20 cellular contexts compared by ENCODE assay signal in the genomic region with DNA sequence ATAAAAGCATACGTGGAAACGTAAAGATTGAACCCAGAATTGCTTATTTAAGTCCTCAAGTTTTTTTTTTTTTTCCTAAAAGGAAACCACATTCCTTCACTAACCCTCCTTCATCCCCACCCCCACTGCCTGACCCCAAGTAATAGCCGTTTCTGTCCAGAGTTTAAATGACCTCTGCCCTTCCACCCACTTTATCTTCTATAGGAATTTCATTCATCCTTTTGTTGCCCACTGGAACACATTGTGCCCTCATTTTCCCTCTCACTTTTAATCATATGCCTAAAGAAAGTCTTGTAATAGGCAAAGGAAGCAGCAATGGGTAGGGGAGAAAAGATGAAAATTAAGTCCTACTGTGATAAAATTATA.
"Had no signal": no experiment of that assay in that cellular context is flagged by ENCODE, and none has a peak within 500 bp of the region (broad histone marks: within the 10 kb centered on the region; RNA-seq: fewer than 3 reads in every experiment).

No MANE protein-coding gene starts in this region.

- H3K9me3 Mint-ChIP-seq: activated naive CD8-positive, alpha-beta T cell treated with anti-CD3 and anti-CD28 coated beads, Interleukin-2, amount 10 ng/mL, durations not matched to agents 7 days and 5 days; activated T-helper 1 cell treated with anti-CD3 and anti-CD28 coated beads, Interleukin-12 subunit alpha, Interleukin-12 subunit beta, Interleukin-2, Interleukin-4 antibody, amounts not matched to agents 30 ng/mL and 10 ng/mL and 1 ng/mL, durations not matched to agents 14 hours and 24 hours and 36 hours; natural killer cell treated with Interleukin-12 subunit alpha and Interleukin-12 subunit beta and Interleukin-15 and Interleukin-18, amount 100 ng/mL, for 72 hours had no signal

- H3K27me3 Mint-ChIP-seq: activated naive CD8-positive, alpha-beta T cell treated with anti-CD3 and anti-CD28 coated beads, Interleukin-2, amount 10 ng/mL, durations not matched to agents 7 days and 5 days had no signal

- H3K4me3 ChIP-seq: dorsolateral prefrontal cortex, esophagus squamous epithelium, pancreas, sigmoid colon, thoracic aorta had no signal

- H3K9me3 ChIP-seq: esophagus squamous epithelium, pancreas, sigmoid colon, thoracic aorta had no signal

- ATAC-seq: left ventricle myocardium superior; natural killer cell treated with Interleukin-12 subunit alpha and Interleukin-12 subunit beta and Interleukin-15 and Interleukin-18, amount 100 ng/mL, for 72 hours; pancreas had no signal

- H3K27ac ChIP-seq: dorsolateral prefrontal cortex, esophagus squamous epithelium, pancreas, sigmoid colon, thoracic aorta had no signal

- H3K36me3 Mint-ChIP-seq: activated naive CD8-positive, alpha-beta T cell treated with anti-CD3 and anti-CD28 coated beads, Interleukin-2, amount 10 ng/mL, durations not matched to agents 7 days and 5 days; natural killer cell treated with Interleukin-12 subunit alpha and Interleukin-12 subunit beta and Interleukin-15 and Interleukin-18, amount 100 ng/mL, for 72 hours had no signal

- H3K4me1 Mint-ChIP-seq: activated naive CD8-positive, alpha-beta T cell treated with anti-CD3 and anti-CD28 coated beads, Interleukin-2, amount 10 ng/mL, durations not matched to agents 7 days and 5 days had no signal

- H3K36me3 ChIP-seq: esophagus squamous epithelium, pancreas, sigmoid colon, thoracic aorta had no signal

- DNase-seq: activated CD4-positive, alpha-beta T cell treated with anti-CD3 and anti-CD28 coated beads, Interleukin-2, amount 50 U/mL, for 1 hour; activated CD8-positive, alpha-beta memory T cell treated with anti-CD3 and anti-CD28 coated beads for 24 hours; activated naive CD4-positive, alpha-beta T cell; activated naive CD8-positive, alpha-beta T cell treated with anti-CD3 and anti-CD28 coated beads, Interleukin-2, amount 10 ng/mL, durations not matched to agents 7 days and 5 days; aorta; dorsolateral prefrontal cortex; esophagus squamous epithelium; glutamatergic neuron; hypothalamus; kidney glomerular epithelial cell; left ventricle myocardium superior; mesendoderm; pancreas; sigmoid colon; stimulated activated CD4-positive, alpha-beta T cell treated with anti-CD3 and anti-CD28 coated beads, Interleukin-12 subunit alpha, Interleukin-12 subunit beta, amount 100 ng/mL, for 4 hours; stimulated activated CD4-positive, alpha-beta T cell treated with anti-CD3 and anti-CD28 coated beads, Interleukin-2, amount 100 ng/mL, for 24 hours; SW 1271 had no signal

- H3K4me3 Mint-ChIP-seq: activated naive CD8-positive, alpha-beta T cell treated with anti-CD3 and anti-CD28 coated beads, Interleukin-2, amount 10 ng/mL, durations not matched to agents 7 days and 5 days; activated T-helper 1 cell treated with anti-CD3 and anti-CD28 coated beads, Interleukin-12 subunit alpha, Interleukin-12 subunit beta, Interleukin-2, Interleukin-4 antibody, amounts not matched to agents 30 ng/mL and 10 ng/mL and 1 ng/mL, durations not matched to agents 14 hours and 24 hours and 36 hours; natural killer cell treated with Interleukin-12 subunit alpha and Interleukin-12 subunit beta and Interleukin-15 and Interleukin-18, amount 100 ng/mL, for 72 hours had no signal

- H3K27me3 ChIP-seq: dorsolateral prefrontal cortex, esophagus squamous epithelium, pancreas, sigmoid colon had no signal

- H3K27ac Mint-ChIP-seq: activated naive CD8-positive, alpha-beta T cell treated with anti-CD3 and anti-CD28 coated beads, Interleukin-2, amount 10 ng/mL, durations not matched to agents 7 days and 5 days; activated T-helper 1 cell treated with anti-CD3 and anti-CD28 coated beads, Interleukin-12 subunit alpha, Interleukin-12 subunit beta, Interleukin-2, Interleukin-4 antibody, amounts not matched to agents 30 ng/mL and 10 ng/mL and 1 ng/mL, durations not matched to agents 14 hours and 24 hours and 36 hours; natural killer cell treated with Interleukin-12 subunit alpha and Interleukin-12 subunit beta and Interleukin-15 and Interleukin-18, amount 100 ng/mL, for 72 hours had no signal
